ENCODE assay signal across 17 cellular contexts in genomic region chr3:41190509-41191284, GRCh38. TPM values are rescaled to one million over a fixed set of nuclear protein-coding genes. Genes with fewer than 3 reads are reported as not detected.
DNase-seq lines count a peak whose midpoint lies in the region; ATAC-seq and TF ChIP-seq lines count a peak whose summit lies in the region.
"Had no signal": no experiment of that assay in that cellular context is flagged by ENCODE, and none has a peak within 500 bp of the region (broad histone marks: within the 10 kb centered on the region; RNA-seq: fewer than 3 reads in every experiment).

No MANE protein-coding gene starts in this region.

- no peak overlapping the region for H3K4me2 ChIP-seq in neuronal stem cell (ENCODE audit: insufficient read depth, low read length, poor library complexity, severe bottlenecking)

- CTCF ChIA-PET in activated CD4-positive, alpha-beta memory T cell treated with anti-CD3 and anti-CD28 coated beads for 36 hours (lab: Charles Lee), result interaction anchor here (0.7 to 0.9 kb wide), 2 partner anchors 8 to 13 kb away, joined by 3 to 5 read pairs; partner anchors contain the start of gene CTNNB1
- CTCF ChIA-PET in activated CD4-positive, alpha-beta memory T cell treated with anti-CD3 and anti-CD28 coated beads, Interleukin-2, amount 10 ng/mL, durations not matched to agents 7 days and 5 days (lab: Charles Lee), result interaction anchor here (1.4 kb wide), 1 partner anchor 11 kb away, joined by 3 read pairs; no protein-coding TSS in a partner anchor

- no CpG with 5 or more reads among the region's 1 CpG for WGBS in neuronal stem cell (ENCODE audit: extremely low coverage in 2 of 2, insufficient read length in 2 of 2, insufficient replicate concordance in 1 of 2), 2 donors

- H2BK5ac ChIP-seq in neuronal stem cell (ENCODE audit: low read length), result no peak overlapping the region

- no peak overlapping the region for H4K8ac ChIP-seq in neuronal stem cell (ENCODE audit: low read depth, low read length)

- no peaks in the 10 kb centered on the region for H3K79me1 ChIP-seq in neuronal stem cell (ENCODE audit: low read depth, low read length)

- no peak overlapping the region for H3K27ac Mint-ChIP-seq in activated CD4-positive, alpha-beta memory T cell treated with anti-CD3 and anti-CD28 coated beads for 36 hours
- no peak overlapping the region for H3K27ac Mint-ChIP-seq in activated CD4-positive, alpha-beta memory T cell treated with anti-CD3 and anti-CD28 coated beads, Interleukin-2, amount 10 ng/mL, durations not matched to agents 7 days and 5 days

- H3K4me3 ChIP-seq in neuronal stem cell (ENCODE audit: low read length in 2 of 2) (no peak overlapping the region), tibial artery (no peak overlapping the region), H7 (ENCODE audit: insufficient read depth, low read depth, low read length) (no peak overlapping the region)
- H3K4me3 ChIP-seq: upper lobe of left lung had no signal

- H3K4ac ChIP-seq in neuronal stem cell (ENCODE audit: low read length), result no peak overlapping the region

- H3K9me3 ChIP-seq in neuronal stem cell (replicated peaks in 1 of 2; ENCODE audit: control insufficient read depth in 2 of 2, insufficient read depth in 1 of 2, low read depth in 1 of 2, low read length in 2 of 2) (no peaks in the 10 kb centered on the region), tibial artery (no peaks in the 10 kb centered on the region)
- H3K9me3 ChIP-seq: upper lobe of left lung had no signal

- H3K36me3 Mint-ChIP-seq in activated CD4-positive, alpha-beta memory T cell treated with anti-CD3 and anti-CD28 coated beads for 36 hours, result no peaks in the 10 kb centered on the region
- H3K36me3 Mint-ChIP-seq in activated CD4-positive, alpha-beta memory T cell treated with anti-CD3 and anti-CD28 coated beads, Interleukin-2, amount 10 ng/mL, durations not matched to agents 7 days and 5 days (ENCODE audit: low read depth), result no peaks in the 10 kb centered on the region
- H3K36me3 Mint-ChIP-seq: CD14-positive monocyte had no signal

- no peak overlapping the region for H3K9ac ChIP-seq in neuronal stem cell (ENCODE audit: low read depth, low read length, poor library complexity)

- no peak overlapping the region for H2BK120ac ChIP-seq in neuronal stem cell (ENCODE audit: low read depth, low read length)

- H3K36me3 ChIP-seq in neuronal stem cell (replicated peaks in 1 of 2; ENCODE audit: control insufficient read depth in 2 of 2, insufficient read depth in 2 of 2, low read length in 2 of 2) (no peaks in the 10 kb centered on the region), tibial artery (no peaks in the 10 kb centered on the region), H7 (replicated peaks; ENCODE audit: control insufficient read depth, insufficient read depth, low read length) (no peaks in the 10 kb centered on the region)
- H3K36me3 ChIP-seq: upper lobe of left lung had no signal

- intact Hi-C loops in activated CD4-positive, alpha-beta memory T cell treated with anti-CD3 and anti-CD28 coated beads for 36 hours (cut with micrococcal nuclease), result loop anchor here (10.0 kb wide), 1 partner anchor 894 kb away; no protein-coding TSS in a partner anchor
- intact Hi-C loops in tibial artery (cut with DNase I; ENCODE audit: low total_unique reads), result no loop called here

- no peak overlapping the region for H3K27ac ChIP-seq in neuronal stem cell (replicated peaks; ENCODE audit: low read length)
- no peak overlapping the region for H3K27ac ChIP-seq in tibial artery
- H3K27ac ChIP-seq: upper lobe of left lung had no signal

- H4K91ac ChIP-seq in neuronal stem cell (ENCODE audit: low read depth, low read length, poor library complexity), result no peak overlapping the region

- H2AFZ ChIP-seq in neuronal stem cell (ENCODE audit: low read length), result no peak overlapping the region

- H3K27me3 ChIP-seq in neuronal stem cell (ENCODE audit: control insufficient read depth in 3 of 3, insufficient read depth in 3 of 3, low read depth in 1 of 3, low read length in 3 of 3) (no peaks in the 10 kb centered on the region), tibial artery (no peaks in the 10 kb centered on the region), H7 (ENCODE audit: control insufficient read depth, insufficient read depth, low read length) (no peaks in the 10 kb centered on the region)
- H3K27me3 ChIP-seq: upper lobe of left lung had no signal

- no peak overlapping the region for H3K14ac ChIP-seq in neuronal stem cell (ENCODE audit: low read length)

- peak; percentile 21 for DNase-seq in activated CD4-positive, alpha-beta memory T cell treated with anti-CD3 and anti-CD28 coated beads for 36 hours
- DNase-seq in activated CD4-positive, alpha-beta memory T cell treated with anti-CD3 and anti-CD28 coated beads, Interleukin-2, amount 10 ng/mL, durations not matched to agents 7 days and 5 days, result no peak
- DNase-seq in neuronal stem cell (ENCODE audit: low spot score) (no peak), tibial artery (no peak), H7 (no peak), NCI-H1694 treated with DMSO at 0.1 percent for 48 hours (lab: John Stamatoyannopoulos, UW) (no peak)
- DNase-seq: activated CD4-positive, CD25-positive, alpha-beta regulatory T cell treated with anti-CD3 and anti-CD28 coated beads, Interleukin-2, amount 50 U/mL, for 72 hours; activated T-cell treated with anti-CD3 and anti-CD28 coated beads for 4 hours; caudate nucleus; hypothalamus; NCI-H1436; NCI-H446; SIG-M5; upper lobe of left lung had no signal

- H2BK15ac ChIP-seq in neuronal stem cell (ENCODE audit: low read length), result no peak overlapping the region

- no peak overlapping the region for H2AK5ac ChIP-seq in neuronal stem cell (ENCODE audit: low read depth, low read length)

- H3K9me3 Mint-ChIP-seq in activated CD4-positive, alpha-beta memory T cell treated with anti-CD3 and anti-CD28 coated beads for 36 hours, result no peaks in the 10 kb centered on the region
- no peaks in the 10 kb centered on the region for H3K9me3 Mint-ChIP-seq in activated CD4-positive, alpha-beta memory T cell treated with anti-CD3 and anti-CD28 coated beads, Interleukin-2, amount 10 ng/mL, durations not matched to agents 7 days and 5 days
- H3K9me3 Mint-ChIP-seq: CD14-positive monocyte had no signal

- TF ChIP-seq CTCF in tibial artery (IDR thresholded peaks at IDR 0.05), result no peak

- ATAC-seq in GM19397 (IDR thresholded peaks at IDR 0.05; ENCODE audit: unreplicated experiment) (peak; percentile 61), HG03432 (IDR thresholded peaks at IDR 0.05; ENCODE audit: unreplicated experiment) (peak; percentile 65)

- peaks cover 3% of the 10 kb centered on the region for H3K27me3 Mint-ChIP-seq in activated CD4-positive, alpha-beta memory T cell treated with anti-CD3 and anti-CD28 coated beads for 36 hours
- peaks cover 19% of the 10 kb centered on the region for H3K27me3 Mint-ChIP-seq in activated CD4-positive, alpha-beta memory T cell treated with anti-CD3 and anti-CD28 coated beads, Interleukin-2, amount 10 ng/mL, durations not matched to agents 7 days and 5 days

- no peak overlapping the region for H3K4me3 Mint-ChIP-seq in activated CD4-positive, alpha-beta memory T cell treated with anti-CD3 and anti-CD28 coated beads for 36 hours
- H3K4me3 Mint-ChIP-seq in activated CD4-positive, alpha-beta memory T cell treated with anti-CD3 and anti-CD28 coated beads, Interleukin-2, amount 10 ng/mL, durations not matched to agents 7 days and 5 days, result no peak overlapping the region
- H3K4me3 Mint-ChIP-seq: CD14-positive monocyte had no signal

- H3K23ac ChIP-seq in neuronal stem cell (ENCODE audit: low read depth, low read length, poor library complexity), result no peak overlapping the region

- H2BK12ac ChIP-seq in neuronal stem cell (ENCODE audit: low read length), result no peak overlapping the region

- peak overlapping the region; percentile 16 for H3K18ac ChIP-seq in neuronal stem cell (ENCODE audit: low read length)

- POLR2A ChIA-PET in activated CD4-positive, alpha-beta memory T cell treated with anti-CD3 and anti-CD28 coated beads for 36 hours (lab: Charles Lee), result interaction anchor here (3.8 kb wide), 1 partner anchor 9 kb away, joined by 34 read pairs; the partner anchor contains the start of gene CTNNB1
- POLR2A ChIA-PET in activated CD4-positive, alpha-beta memory T cell treated with anti-CD3 and anti-CD28 coated beads, Interleukin-2, amount 10 ng/mL, durations not matched to agents 7 days and 5 days (lab: Charles Lee), result interaction anchor here (3.7 kb wide), 1 partner anchor 11 kb away, joined by 50 read pairs; the partner anchor contains the start of gene CTNNB1

- H3K4me1 ChIP-seq in neuronal stem cell (ENCODE audit: control insufficient read depth in 2 of 2, insufficient read depth in 1 of 2, low read depth in 1 of 2, low read length in 2 of 2) (peaks cover 1 to 3% of the 10 kb centered on the region in 2 donors), tibial artery (no peaks in the 10 kb centered on the region)
- H3K4me1 ChIP-seq: upper lobe of left lung had no signal

- peaks cover 29% of the 10 kb centered on the region for H3K4me1 Mint-ChIP-seq in activated CD4-positive, alpha-beta memory T cell treated with anti-CD3 and anti-CD28 coated beads for 36 hours (ENCODE audit: low read depth)
- peaks cover 23% of the 10 kb centered on the region for H3K4me1 Mint-ChIP-seq in activated CD4-positive, alpha-beta memory T cell treated with anti-CD3 and anti-CD28 coated beads, Interleukin-2, amount 10 ng/mL, durations not matched to agents 7 days and 5 days

RNA-seq across cellular contexts. Expression of gene CTNNB1, which starts 8.6 kb away (rescaled TPM):
- 100 to 1,000 TPM; 131 to 132 TPM for total RNA-seq in activated CD4-positive, alpha-beta memory T cell treated with anti-CD3 and anti-CD28 coated beads for 36 hours
- total RNA-seq in activated CD4-positive, alpha-beta memory T cell treated with anti-CD3 and anti-CD28 coated beads, Interleukin-2, amount 10 ng/mL, durations not matched to agents 7 days and 5 days, result 100 to 1,000 TPM; 134 to 151 TPM
- 337 TPM for polyA plus RNA-seq in neuronal stem cell (2013, experiment 1 of 2)
- polyA plus RNA-seq in neuronal stem cell (2013, experiment 2 of 2), result 331 TPM
- total RNA-seq in H7 (2014; rRNA removed; shearing (Covaris generic)), result 723 and 740 TPM in 2 replicates
